12 cellular contexts compared by ENCODE assay signal in genomic region chr1:54331091-54331772, GRCh38.
DNase-seq lines count a peak whose midpoint lies in the region; ATAC-seq and TF ChIP-seq lines count a peak whose summit lies in the region.
"Had no signal": no experiment of that assay in that cellular context is flagged by ENCODE, and none has a peak within 500 bp of the region (broad histone marks: within the 10 kb centered on the region; RNA-seq: fewer than 3 reads in every experiment).

No MANE protein-coding gene starts in this region.

- ATAC-seq in WTC11: no peak
- no peak for ATAC-seq in GM18873 (IDR thresholded peaks at IDR 0.05; ENCODE audit: low FRiP score, unreplicated experiment)
- no peak for ATAC-seq in HG03135 (IDR thresholded peaks at IDR 0.05; ENCODE audit: unreplicated experiment)
- ATAC-seq in GM18505 (IDR thresholded peaks at IDR 0.05; ENCODE audit: unreplicated experiment): no peak
- ATAC-seq: esophagus mucosa had no signal

- no peaks in the 10 kb centered on the region for H3K9me3 Mint-ChIP-seq in WTC11
- H3K9me3 Mint-ChIP-seq: activated naive CD4-positive, alpha-beta T cell treated with anti-CD3 and anti-CD28 coated beads, Interleukin-2, amount 50 U/mL, for 24 hours; CD8-positive, alpha-beta memory T cell had no signal

- POLR2A ChIA-PET in A673 (lab: Charles Lee; ENCODE audit: low non-redundant PET) (no interaction called here), HEK293 (lab: Yijun Ruan, JAX) (no interaction called here), WTC11 (lab: Charles Lee) (interaction anchor here (0.8 kb wide), 1 partner anchor 168 kb away, joined by 3 read pairs; no protein-coding TSS in a partner anchor)

- peak overlapping the region; percentile 51 for H3K56ac ChIP-seq in mesendoderm (ENCODE audit: low read length)

- H2BK15ac ChIP-seq in mesendoderm (replicated peaks; ENCODE audit: low read depth): no peak overlapping the region

- H3K4ac ChIP-seq in mesendoderm (ENCODE audit: low read depth, low read length): no peak overlapping the region

- CTCF ChIA-PET in A673 (lab: Charles Lee) (no interaction called here), HEK293 (lab: Yijun Ruan, JAX) (no interaction called here), WTC11 (lab: Charles Lee) (interaction anchor here (0.5 to 2.1 kb wide), 3 partner anchors 21 to 216 kb away, joined by 3 to 9 read pairs (median 5); partner anchors contain the start of gene ACOT11)

- H3K79me1 ChIP-seq in mesendoderm (ENCODE audit: low read length): peaks cover 63% of the 10 kb centered on the region

- no peak for TF ChIP-seq POLR2A in GM18505 (IDR thresholded peaks at IDR 0.05; ENCODE audit: borderline replicate concordance, extremely low read depth, insufficient read depth, insufficient read length)

- no peak overlapping the region for H3K18ac ChIP-seq in mesendoderm (ENCODE audit: low read length)

- H3K4me3 ChIP-seq in A673 (ENCODE audit: low read depth, low read length, poor library complexity, severe bottlenecking) (no peak overlapping the region), HEK293 (ENCODE audit: low read depth, low read length) (no peak overlapping the region), mesendoderm (ENCODE audit: low read length) (no peak overlapping the region)

- H3K36me3 ChIP-seq in A673 (ENCODE audit: insufficient read depth, low read length, poor library complexity, severe bottlenecking) (no peaks in the 10 kb centered on the region), HEK293 (ENCODE audit: control insufficient read depth in 2 of 2, insufficient read depth in 1 of 2, low read length in 2 of 2) (peaks cover 0 to 4% of the 10 kb centered on the region in 2 experiments; a peak in 1 of 3 replicates), mesendoderm (ENCODE audit: control insufficient read depth, insufficient read depth, low read length) (no peaks in the 10 kb centered on the region)

- peaks cover 95% of the 10 kb centered on the region for H3K79me2 ChIP-seq in mesendoderm (ENCODE audit: control insufficient read depth, insufficient read depth, low read length)

- H2BK5ac ChIP-seq in mesendoderm (ENCODE audit: low read length): no peak overlapping the region

- TF ChIP-seq CTCF in A673 (conservative IDR thresholded peaks at IDR 0.05; ENCODE audit: low read depth, low read length): no peak
- TF ChIP-seq CTCF in HEK293 (tag by site-specific recombination; IDR thresholded peaks at IDR 0.05): no peak
- TF ChIP-seq CTCF in WTC11 (IDR thresholded peaks at IDR 0.05): no peak

- intact Hi-C loops in A673 (cut with micrococcal nuclease; ENCODE audit: unreplicated experiment): no loop called here

- H3K23ac ChIP-seq in mesendoderm (ENCODE audit: low read length): peak overlapping the region; percentile 85

- H3K4me1 Mint-ChIP-seq in WTC11: peaks cover 96% of the 10 kb centered on the region

- H4K5ac ChIP-seq in mesendoderm (ENCODE audit: low read length): no peak overlapping the region

- H2BK120ac ChIP-seq in mesendoderm (ENCODE audit: low read depth, low read length): no peak overlapping the region

- H3K9me3 ChIP-seq in A673 (ENCODE audit: low read depth, low read length, poor library complexity, severe bottlenecking) (no peaks in the 10 kb centered on the region), HEK293 (ENCODE audit: control insufficient read depth, insufficient read depth, low read depth, low read length) (no peaks in the 10 kb centered on the region)

- no CpG with 5 or more reads among the region's 12 CpGs for WGBS in mesendoderm (ENCODE audit: extremely low coverage, insufficient coverage, low lambda C conversion rate)

- no peak overlapping the region for H3K9ac ChIP-seq in mesendoderm (ENCODE audit: low read length)

- H3K4me1 ChIP-seq in A673 (ENCODE audit: insufficient read depth, low read length, poor library complexity, severe bottlenecking) (peaks cover 48% of the 10 kb centered on the region), HEK293 (ENCODE audit: control insufficient read depth, insufficient read depth, low read length) (peaks cover 9% of the 10 kb centered on the region), mesendoderm (ENCODE audit: control insufficient read depth, low read depth, low read length) (peaks cover 46% of the 10 kb centered on the region)

- DNase-seq in A673 (ENCODE audit: low spot score) (peak; percentile 24), WTC11 (ENCODE audit: low spot score) (no peak), mesendoderm (no peak), NCI-H1436 treated with DMSO at 0.1 percent for 48 hours (lab: John Stamatoyannopoulos, UW) (no peak)
- DNase-seq: CD8-positive, alpha-beta memory T cell; stimulated activated CD4-positive, alpha-beta T cell treated with anti-CD3 and anti-CD28 coated beads, Interleukin-4, amount 100 ng/mL, for 4 hours had no signal

- H3K27ac ChIP-seq in A673 (ENCODE audit: low read depth, low read length, poor library complexity, severe bottlenecking) (no peak overlapping the region), HEK293 (ENCODE audit: extremely low read depth, low read depth, low read length) (no peak overlapping the region), mesendoderm (ENCODE audit: low read depth, low read length) (no peak overlapping the region)

- H3K27me3 Mint-ChIP-seq in WTC11 (ENCODE audit: low read depth): no peaks in the 10 kb centered on the region
- H3K27me3 Mint-ChIP-seq: activated naive CD4-positive, alpha-beta T cell treated with anti-CD3 and anti-CD28 coated beads, Interleukin-2, amount 50 U/mL, for 24 hours; CD8-positive, alpha-beta memory T cell had no signal

- no peak overlapping the region for H3K4me2 ChIP-seq in mesendoderm (ENCODE audit: low read length)

- no peaks in the 10 kb centered on the region for H3K36me3 Mint-ChIP-seq in WTC11
- H3K36me3 Mint-ChIP-seq: activated naive CD4-positive, alpha-beta T cell treated with anti-CD3 and anti-CD28 coated beads, Interleukin-2, amount 50 U/mL, for 24 hours had no signal

- no peak overlapping the region for H3K4me3 Mint-ChIP-seq in WTC11
- H3K4me3 Mint-ChIP-seq: activated naive CD4-positive, alpha-beta T cell treated with anti-CD3 and anti-CD28 coated beads, Interleukin-2, amount 50 U/mL, for 24 hours had no signal

- H3K27ac Mint-ChIP-seq in WTC11: peak overlapping the region; percentile 52

- BruUV-seq in A673 (replicated peaks; lab: Mats Ljungman, UMichigan): no TSS peak

- no peak overlapping the region for H4K8ac ChIP-seq in mesendoderm (ENCODE audit: low read depth, low read length)

- no peak overlapping the region for H2AK5ac ChIP-seq in mesendoderm (ENCODE audit: low read length)

- H3K27me3 ChIP-seq in A673 (replicated peaks; ENCODE audit: insufficient read depth, low read depth, low read length, poor library complexity) (no peaks in the 10 kb centered on the region), mesendoderm (ENCODE audit: insufficient read depth, low read length, poor library complexity) (no peaks in the 10 kb centered on the region)

TF ChIP-seq in HEK293, 187 proteins besides CTCF, POLR2A, EP300 and RAD21:
- TF ChIP-seq ZBTB17 (tag by site-specific recombination; IDR thresholded peaks at IDR 0.05): 0 out of 2 replicates have a peak, but pooled peaks have one; percentile 20
- 0 out of 2 replicates have a peak, but pooled peaks have one; percentile 21 for TF ChIP-seq FEZF1 (tag by site-specific recombination; IDR thresholded peaks at IDR 0.05)
- TF ChIP-seq ZNF311 (tag by site-specific recombination; IDR thresholded peaks at IDR 0.05; ENCODE audit: borderline replicate concordance): no peak
- TF ChIP-seq ZNF449 (tag by site-specific recombination; IDR thresholded peaks at IDR 0.05): peak; percentile 72; the same call in 1 of the 2 replicates

TF ChIP-seq in WTC11, 78 proteins besides CTCF, POLR2A, EP300 and RAD21 (continues in another document):
- TF ChIP-seq JAZF1 (CRISPR knock-in tag; IDR thresholded peaks at IDR 0.05) (no peak), CBFB (CRISPR knock-in tag; IDR thresholded peaks at IDR 0.05; ENCODE audit: low read depth) (no peak), ZMAT4 (CRISPR knock-in tag; IDR thresholded peaks at IDR 0.05) (no peak), NR3C1 (CRISPR knock-in tag; conservative IDR thresholded peaks at IDR 0.05; ENCODE audit: low read depth) (no peak), ZNF281 (CRISPR knock-in tag; IDR thresholded peaks at IDR 0.05) (no peak), NR2C2 (CRISPR knock-in tag; IDR thresholded peaks at IDR 0.05) (no peak), ZSCAN18 (CRISPR knock-in tag; IDR thresholded peaks at IDR 0.05) (no peak), SMAD4 (CRISPR knock-in tag; IDR thresholded peaks at IDR 0.05) (no peak)
